ENCODE assay signal across 8 cellular contexts in the genomic region with DNA sequence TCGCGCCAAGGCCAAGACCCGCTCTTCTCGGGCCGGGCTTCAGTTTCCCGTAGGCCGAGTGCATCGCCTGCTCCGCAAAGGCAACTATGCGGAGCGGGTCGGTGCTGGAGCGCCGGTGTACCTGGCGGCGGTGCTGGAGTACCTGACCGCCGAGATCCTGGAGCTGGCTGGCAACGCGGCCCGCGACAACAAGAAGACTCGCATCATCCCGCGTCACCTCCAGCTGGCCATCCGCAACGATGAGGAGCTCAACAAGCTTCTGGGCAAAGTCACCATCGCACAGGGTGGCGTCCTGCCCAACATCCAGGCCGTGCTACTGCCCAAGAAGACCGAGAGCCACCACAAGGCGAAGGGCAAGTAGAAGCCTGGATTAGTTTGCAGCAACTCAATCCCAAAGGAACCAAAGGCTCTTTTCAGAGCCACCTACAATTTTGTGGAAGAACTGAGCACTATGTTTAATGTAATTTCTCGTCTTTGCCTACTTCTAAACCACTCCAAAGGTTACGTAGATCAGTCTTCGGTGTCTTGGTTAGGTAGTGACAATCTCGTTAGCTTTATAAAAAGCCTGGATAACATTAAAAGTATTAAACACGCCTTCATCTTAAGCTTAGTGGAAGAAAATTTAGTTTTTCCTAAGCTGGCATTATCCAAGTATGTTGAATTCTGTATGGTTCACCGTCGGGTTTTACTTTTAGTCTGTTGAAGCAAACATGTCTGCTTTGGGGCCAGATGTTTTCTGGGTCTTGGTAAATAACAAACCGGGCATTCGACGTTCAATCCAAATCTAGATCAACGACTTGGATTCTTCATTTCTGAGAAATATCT.
DNase-seq lines count a peak whose midpoint lies in the region; ATAC-seq and TF ChIP-seq lines count a peak whose summit lies in the region.
"Not testable (repeated sequence)": the region's sequence is repeated elsewhere in the genome, so short reads cannot be mapped to it uniquely, and the experiment has no call there.

No MANE protein-coding gene starts in this region.

- intact Hi-C loops in gastrocnemius medialis (cut with DNase I; ENCODE audit: low total_unique reads), result not testable (repeated sequence)

- peaks cover 11% of the 10 kb centered on the region for H3K36me3 Mint-ChIP-seq in activated CD8-positive, alpha-beta memory T cell treated with anti-CD3 and anti-CD28 coated beads, Interleukin-2, amount 10 ng/mL, durations not matched to agents 7 days and 5 days
- not testable (repeated sequence) for H3K36me3 Mint-ChIP-seq in endothelial cell (ENCODE audit: low read depth, unreplicated experiment)

- TF ChIP-seq POLR2A in gastrocnemius medialis (IDR thresholded peaks at IDR 0.05), result not testable (repeated sequence)

- DNase-seq in BE2C; endothelial cell (ENCODE audit: low spot score); gastrocnemius medialis: not testable (repeated sequence)
- peak; percentile 33 for DNase-seq in HS-5 (ENCODE audit: low read depth)
- peak; percentile 71 for DNase-seq in activated CD8-positive, alpha-beta memory T cell treated with anti-CD3 and anti-CD28 coated beads, Interleukin-2, amount 10 ng/mL, durations not matched to agents 7 days and 5 days
- DNase-seq in left kidney (ENCODE audit: low read depth, low spot score), result peak; percentile 70

- H3K27me3 Mint-ChIP-seq in activated CD8-positive, alpha-beta memory T cell treated with anti-CD3 and anti-CD28 coated beads, Interleukin-2, amount 10 ng/mL, durations not matched to agents 7 days and 5 days; endothelial cell (ENCODE audit: unreplicated experiment): not testable (repeated sequence)

- peak; percentile 9 for ATAC-seq in GM19438 (IDR thresholded peaks at IDR 0.05; ENCODE audit: low read depth, unreplicated experiment)
- peak; percentile 5 for ATAC-seq in activated CD8-positive, alpha-beta memory T cell treated with anti-CD3 and anti-CD28 coated beads, Interleukin-2, amount 10 ng/mL, durations not matched to agents 7 days and 5 days
- not testable (repeated sequence) for ATAC-seq in gastrocnemius medialis

- H2AFZ ChIP-seq in OCI-LY3 (ENCODE audit: low read depth, low read length), result not testable (repeated sequence)

- H3K4me1 ChIP-seq in BE2C, result not testable (repeated sequence)
- H3K4me1 ChIP-seq in OCI-LY3 (ENCODE audit: low read length), result peaks cover 36% of the 10 kb centered on the region
- peaks cover 3 to 17% of the 10 kb centered on the region in 2 donors for H3K4me1 ChIP-seq in gastrocnemius medialis

- not testable (repeated sequence) for H3K9me3 Mint-ChIP-seq in activated CD8-positive, alpha-beta memory T cell treated with anti-CD3 and anti-CD28 coated beads, Interleukin-2, amount 10 ng/mL, durations not matched to agents 7 days and 5 days (ENCODE audit: low read depth); endothelial cell (ENCODE audit: unreplicated experiment)

- in situ Hi-C loops in gastrocnemius medialis (cut with MboI; ENCODE audit: low sequenced_read_pairs in 4 of 4), result loop anchor here in 1 of 4 donors (25.0 kb wide), 1 partner anchor 1621 kb away; a partner anchor contains a TSS

- peak overlapping the region; percentile 99 for H3K27ac ChIP-seq in OCI-LY3 (ENCODE audit: low read length)
- H3K27ac ChIP-seq in gastrocnemius medialis, result not testable (repeated sequence)

- TF ChIP-seq CTCF in BE2C (IDR thresholded peaks at IDR 0.05; ENCODE audit: low read depth, low read length); OCI-LY3 (IDR thresholded peaks at IDR 0.05; ENCODE audit: low read depth, low read length); endothelial cell (IDR thresholded peaks at IDR 0.05; ENCODE audit: unreplicated experiment); gastrocnemius medialis (IDR thresholded peaks at IDR 0.05 in 4 of 5, conservative IDR thresholded peaks at IDR 0.05 in 1 of 5): not testable (repeated sequence)

- not testable (repeated sequence) for H3K27me3 ChIP-seq in BE2C; OCI-LY3 (ENCODE audit: low read depth, low read length)
- peaks cover 62 to 81% (median 75%) of the 10 kb centered on the region in 3 donors for H3K27me3 ChIP-seq in gastrocnemius medialis

- H3K4me3 ChIP-seq in BE2C (ENCODE audit: low read depth, low read length) (peak overlapping the region; percentile 95), OCI-LY3 (ENCODE audit: low read length) (peak overlapping the region; percentile 87), gastrocnemius medialis (peak overlapping the region; percentile 52 to 60 (median 55))

- not testable (repeated sequence) for H4K20me1 ChIP-seq in OCI-LY3 (ENCODE audit: insufficient read depth, low read length)

- peak overlapping the region; percentile 87 for H3K4me3 Mint-ChIP-seq in activated CD8-positive, alpha-beta memory T cell treated with anti-CD3 and anti-CD28 coated beads, Interleukin-2, amount 10 ng/mL, durations not matched to agents 7 days and 5 days
- H3K4me3 Mint-ChIP-seq in endothelial cell (ENCODE audit: unreplicated experiment), result peak overlapping the region; percentile 91

- H3K9me3 ChIP-seq in BE2C; OCI-LY3 (ENCODE audit: insufficient read depth, low read length); gastrocnemius medialis: not testable (repeated sequence)

- not testable (repeated sequence) for H3K79me2 ChIP-seq in OCI-LY3 (ENCODE audit: low read length)

- H3K36me3 ChIP-seq in BE2C; OCI-LY3 (replicated peaks; ENCODE audit: low read depth, low read length); gastrocnemius medialis: not testable (repeated sequence)

- H3K4me1 Mint-ChIP-seq in activated CD8-positive, alpha-beta memory T cell treated with anti-CD3 and anti-CD28 coated beads, Interleukin-2, amount 10 ng/mL, durations not matched to agents 7 days and 5 days, result peaks cover 54% of the 10 kb centered on the region
- peaks cover 30% of the 10 kb centered on the region for H3K4me1 Mint-ChIP-seq in endothelial cell (ENCODE audit: unreplicated experiment)

- CTCF ChIA-PET in activated CD8-positive, alpha-beta memory T cell treated with anti-CD3 and anti-CD28 coated beads, Interleukin-2, amount 10 ng/mL, durations not matched to agents 7 days and 5 days (lab: Charles Lee), result interaction anchor here (0.8 to 6.6 kb wide), 11 partner anchors 12 to 681 kb away, joined by 3 to 70 read pairs (median 4); a partner anchor contains a TSS

- H3K27ac Mint-ChIP-seq in activated CD8-positive, alpha-beta memory T cell treated with anti-CD3 and anti-CD28 coated beads, Interleukin-2, amount 10 ng/mL, durations not matched to agents 7 days and 5 days, result peak overlapping the region; percentile 95
- peak overlapping the region; percentile 27 for H3K27ac Mint-ChIP-seq in endothelial cell (ENCODE audit: unreplicated experiment)

- H3K9ac ChIP-seq in OCI-LY3 (ENCODE audit: low read length), result peak overlapping the region; percentile 98

- H3K4me2 ChIP-seq in OCI-LY3 (ENCODE audit: low read length), result peak overlapping the region; percentile 96
